In the genomic region with DNA sequence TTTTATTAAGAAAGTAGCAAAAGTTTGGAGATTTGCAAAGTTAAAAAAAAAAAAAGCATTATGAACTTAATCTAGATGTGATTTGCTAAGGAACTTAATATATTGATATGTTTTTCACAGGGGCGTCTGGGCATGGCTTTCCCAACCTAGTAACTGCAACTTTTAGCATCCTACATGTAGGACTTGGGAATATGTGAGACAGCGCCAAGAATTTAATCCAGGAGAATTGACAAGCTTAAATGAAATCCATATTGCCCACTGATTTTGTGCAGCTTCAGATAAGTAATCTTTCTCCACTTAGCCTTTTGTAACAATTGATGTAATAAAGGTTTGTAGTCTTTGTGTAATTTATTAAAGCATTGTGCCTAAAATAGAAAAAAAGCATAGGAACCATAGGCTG, we compare ENCODE assay signal across 8 cellular contexts. TPM values are rescaled to one million over a fixed set of nuclear protein-coding genes. Genes with fewer than 3 reads are reported as not detected.
DNase-seq lines count a peak whose midpoint lies in the region; ATAC-seq, FAIRE-seq and TF ChIP-seq lines count a peak whose summit lies in the region.

No MANE protein-coding gene starts in this region.

- H3K36me3 ChIP-seq in ACC112 (ENCODE audit: insufficient read depth, low read length) (peaks cover 4% of the 10 kb centered on the region; the same call in 1 of the 2 replicates), bronchial epithelial cell (ENCODE audit: control insufficient read depth, insufficient read depth, low read length) (peaks cover 11% of the 10 kb centered on the region), mucosa of descending colon (ENCODE audit: low read depth) (no peaks in the 10 kb centered on the region)

- TF ChIP-seq CTCF in HL-60 (IDR thresholded peaks at IDR 0.05; ENCODE audit: insufficient read depth, low read length) (no peak), bronchial epithelial cell (IDR thresholded peaks at IDR 0.05; ENCODE audit: insufficient read depth, low read length, severe bottlenecking) (no peak), mucosa of descending colon (IDR thresholded peaks at IDR 0.05) (no peak), GM13976 (IDR thresholded peaks at IDR 0.05; ENCODE audit: borderline replicate concordance, control extremely low read depth, extremely low read depth, insufficient read depth, missing control alignments) (no peak)

- intact Hi-C loops in mucosa of descending colon (cut with DNase I, micrococcal nuclease), result no loop called here

- ATAC-seq in mucosa of descending colon (no peak), HG03097 (IDR thresholded peaks at IDR 0.05; ENCODE audit: low FRiP score, unreplicated experiment) (no peak)

- H3K27me3 ChIP-seq in ACC112 (ENCODE audit: insufficient read depth, low read length) (no peaks in the 10 kb centered on the region), HL-60 (ENCODE audit: insufficient read depth, poor library complexity, severe bottlenecking) (no peaks in the 10 kb centered on the region), bronchial epithelial cell (ENCODE audit: control insufficient read depth, insufficient read depth, low read length) (no peaks in the 10 kb centered on the region)

- peaks cover 69% of the 10 kb centered on the region for H3K79me2 ChIP-seq in ACC112 (ENCODE audit: control insufficient read depth, insufficient read depth, low read length, unreplicated experiment)

- DNase-seq in HL-60 (ENCODE audit: low read depth in 1 of 2, low spot score in 1 of 2) (no peak), bronchial epithelial cell (ENCODE audit: low read depth) (no peak), mucosa of descending colon (no peak), midbrain (lab: John Stamatoyannopoulos, UW) (no peak), NCI-H2081 (lab: John Stamatoyannopoulos, UW) (no peak), GM13976 (ENCODE audit: low spot score) (no peak)

- in situ Hi-C loops in GM13976 (cut with MboI; ENCODE audit: low sequenced_read_pairs, unreplicated experiment), result no loop called here

- H3K4me3 ChIP-seq in ACC112 (ENCODE audit: low read depth, low read length) (peak overlapping the region; percentile 100), HL-60 (replicated peaks; ENCODE audit: insufficient read depth, low read length) (peak overlapping the region; percentile 74), bronchial epithelial cell (ENCODE audit: low read depth, low read length) (peak overlapping the region; percentile 93), mucosa of descending colon (peak overlapping the region; percentile 99)

- FAIRE-seq in bronchial epithelial cell (lab: Jason Lieb, UNC), result no peak

- H2AFZ ChIP-seq in ACC112 (ENCODE audit: low read length, unreplicated experiment), result no peak overlapping the region

- H3K27ac ChIP-seq in ACC112 (ENCODE audit: low read depth, low read length), result peak overlapping the region; percentile 100
- peak overlapping the region; percentile 96 for H3K27ac ChIP-seq in HL-60 (replicated peaks)

- H3K4me1 ChIP-seq in ACC112 (ENCODE audit: control insufficient read depth, insufficient read depth, low read length, unreplicated experiment) (peaks cover 30% of the 10 kb centered on the region), mucosa of descending colon (ENCODE audit: low read depth) (peaks cover 25% of the 10 kb centered on the region)

- no peaks in the 10 kb centered on the region for H3K9me3 ChIP-seq in mucosa of descending colon

RNA-seq across cellular contexts. Expression of a gene that starts 1.0 kb away (rescaled TPM):
- total RNA-seq in bronchial epithelial cell, result 58.2 and 85.0 TPM in 2 replicates
- 10 to 100 TPM in 2 of 3 donors, 1 to 10 TPM in 1; 10.0 to 15.6 (median 12.3) TPM for total RNA-seq in mucosa of descending colon
